Comparison of ENCODE assay signal across 1 cellular context in the genomic region with DNA sequence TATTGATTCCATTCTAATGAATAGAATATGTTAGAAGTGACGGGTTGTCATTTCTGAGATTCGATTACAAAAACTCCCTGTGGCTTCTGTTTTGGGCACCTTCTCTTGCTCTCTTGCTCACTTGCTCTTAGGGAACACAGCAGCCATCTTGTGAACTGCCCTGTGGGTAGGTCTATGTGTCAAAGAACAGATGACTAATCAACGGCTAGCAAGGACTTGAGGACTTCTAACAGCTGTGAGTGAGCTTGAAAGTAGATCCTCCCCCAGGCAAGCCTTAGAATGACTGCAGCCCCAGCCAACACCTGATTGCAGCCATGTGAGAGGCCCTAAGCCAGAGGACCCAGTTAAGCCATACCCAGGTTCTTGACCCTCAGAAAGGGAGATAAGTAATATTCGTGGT.
A peak's percentile ranks its signal among the peaks of the same experiment; 100 is the strongest.
TF ChIP-seq lines count a peak whose summit lies in the region.

No MANE protein-coding gene starts in this region.

TF ChIP-seq in K562, 482 proteins besides CTCF, POLR2A, EP300 and RAD21 (continued from another document and continues in another):
- TF ChIP-seq ZNF253 (CRISPR knock-in tag; conservative IDR thresholded peaks at IDR 0.05) = no peak
- TF ChIP-seq RBFOX2 (IDR thresholded peaks at IDR 0.05; ENCODE audit: low read depth, low read length) = no peak
- no peak for TF ChIP-seq KAT7 (CRISPR knock-in tag; IDR thresholded peaks at IDR 0.05; ENCODE audit: borderline replicate concordance)
- peak; percentile 68 for TF ChIP-seq HMBOX1 (IDR thresholded peaks at IDR 0.05)
- no peak for TF ChIP-seq POLR2AphosphoS5 (IDR thresholded peaks at IDR 0.05; ENCODE audit: control insufficient read depth, insufficient read depth, low read depth, low read length)
- TF ChIP-seq HMGN3 (IDR thresholded peaks at IDR 0.05; ENCODE audit: borderline replicate concordance, extremely low read depth, insufficient read length, low read depth, low read length) = no peak
- no peak for TF ChIP-seq ZNF146 (CRISPR knock-in tag; IDR thresholded peaks at IDR 0.05; ENCODE audit: unreplicated experiment)
- TF ChIP-seq PKNOX1 (IDR thresholded peaks at IDR 0.05) = peak; percentile 63
- TF ChIP-seq JUND (IDR thresholded peaks at IDR 0.05; ENCODE audit: borderline replicate concordance, low read depth, low read length) = peak; percentile 69
- TF ChIP-seq JUND (tag; IDR thresholded peaks at IDR 0.05; ENCODE audit: borderline replicate concordance, low read depth, low read length) = peak; percentile 61; the same call in 2 of the 3 replicates
- TF ChIP-seq FOS (IDR thresholded peaks at IDR 0.05; ENCODE audit: extremely low read depth, insufficient read length) = no peak
- no peak for TF ChIP-seq NFXL1 (CRISPR knock-in tag; IDR thresholded peaks at IDR 0.05)
- no peak for TF ChIP-seq ZNF586 (CRISPR knock-in tag; conservative IDR thresholded peaks at IDR 0.05)
- no peak for TF ChIP-seq E2F8 (IDR thresholded peaks at IDR 0.05; ENCODE audit: low read depth, partially characterized antibody)
- TF ChIP-seq L3MBTL2 (IDR thresholded peaks at IDR 0.05) = 0 out of 2 replicates have a peak, but pooled peaks have one; percentile 15
- no peak for TF ChIP-seq RUNX1 (IDR thresholded peaks at IDR 0.05; ENCODE audit: low read depth)
- TF ChIP-seq SPI1 (IDR thresholded peaks at IDR 0.05; ENCODE audit: borderline replicate concordance, low read depth, low read length) = no peak
- TF ChIP-seq HMG20A (CRISPR knock-in tag; conservative IDR thresholded peaks at IDR 0.05) = no peak
- TF ChIP-seq BCL6 (CRISPR knock-in tag; IDR thresholded peaks at IDR 0.05) = no peak
- no peak for TF ChIP-seq MLLT1 (IDR thresholded peaks at IDR 0.05)
- TF ChIP-seq PHF8 (IDR thresholded peaks at IDR 0.05; ENCODE audit: borderline replicate concordance, low read length) = no peak
- peak; percentile 86 for TF ChIP-seq FOSL1 (tag; conservative IDR thresholded peaks at IDR 0.05)
- TF ChIP-seq MCM7 (IDR thresholded peaks at IDR 0.05) = no peak
- TF ChIP-seq ZNF589 (CRISPR knock-in tag; IDR thresholded peaks at IDR 0.05; ENCODE audit: low read depth) = peak; percentile 81; the same call in 1 of the 2 replicates
- no peak for TF ChIP-seq ZFP91 (CRISPR knock-in tag; IDR thresholded peaks at IDR 0.05)
- TF ChIP-seq ZBTB5 (IDR thresholded peaks at IDR 0.05) = no peak
- TF ChIP-seq, protein P1, sequence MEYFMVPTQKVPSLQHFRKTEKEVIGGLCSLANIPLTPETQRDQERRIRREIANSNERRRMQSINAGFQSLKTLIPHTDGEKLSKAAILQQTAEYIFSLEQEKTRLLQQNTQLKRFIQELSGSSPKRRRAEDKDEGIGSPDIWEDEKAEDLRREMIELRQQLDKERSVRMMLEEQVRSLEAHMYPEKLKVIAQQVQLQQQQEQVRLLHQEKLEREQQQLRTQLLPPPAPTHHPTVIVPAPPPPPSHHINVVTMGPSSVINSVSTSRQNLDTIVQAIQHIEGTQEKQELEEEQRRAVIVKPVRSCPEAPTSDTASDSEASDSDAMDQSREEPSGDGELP (CRISPR knock-in tag; IDR thresholded peaks at IDR 0.05; ENCODE audit: borderline replicate concordance) = peak; percentile 77
- no peak for TF ChIP-seq HEY1 (CRISPR knock-in tag; IDR thresholded peaks at IDR 0.05; ENCODE audit: borderline replicate concordance)
- TF ChIP-seq TRIM24 (IDR thresholded peaks at IDR 0.05) = no peak
- no peak for TF ChIP-seq KAT8 (IDR thresholded peaks at IDR 0.05; ENCODE audit: low read depth)
- no peak for TF ChIP-seq REST (CRISPR knock-in tag; IDR thresholded peaks at IDR 0.05; ENCODE audit: low read depth)
- TF ChIP-seq HBP1 (CRISPR knock-in tag; IDR thresholded peaks at IDR 0.05) = 0 out of 2 replicates have a peak, but pooled peaks have one; percentile 27
- no peak for TF ChIP-seq ETS1 (conservative IDR thresholded peaks at IDR 0.05; ENCODE audit: control insufficient read depth, low read depth, low read length)
- TF ChIP-seq STAG1 (CRISPR knock-in tag; IDR thresholded peaks at IDR 0.05; ENCODE audit: borderline replicate concordance) = no peak
- TF ChIP-seq YY1 (IDR thresholded peaks at IDR 0.05; ENCODE audit: borderline replicate concordance in 1 of 3, control insufficient read depth in 1 of 3, extremely low read depth in 1 of 3, insufficient read depth in 3 of 3, insufficient read length in 1 of 3, insufficient replicate concordance in 2 of 3, low read depth in 1 of 3, low read length in 2 of 3) = peak in 2 of 3 experiments; percentile 46 to 76
- no peak for TF ChIP-seq FOXM1 (IDR thresholded peaks at IDR 0.05; ENCODE audit: low read depth)
- no peak for TF ChIP-seq FOXM1 (CRISPR knock-in tag; IDR thresholded peaks at IDR 0.05; ENCODE audit: low read depth)
- TF ChIP-seq CBX2 (IDR thresholded peaks at IDR 0.05; ENCODE audit: insufficient read depth, low read length, poor library complexity, severe bottlenecking) = no peak
- TF ChIP-seq CREM (IDR thresholded peaks at IDR 0.05; ENCODE audit: low read depth) = no peak
- peak; percentile 50 for TF ChIP-seq DACH1 (IDR thresholded peaks at IDR 0.05; ENCODE audit: partially characterized antibody)
- no peak for TF ChIP-seq SMC3 (conservative IDR thresholded peaks at IDR 0.05; ENCODE audit: insufficient read depth, low read depth, low read length)
